ENCODE assay signal across 22 cellular contexts in the genomic region with DNA sequence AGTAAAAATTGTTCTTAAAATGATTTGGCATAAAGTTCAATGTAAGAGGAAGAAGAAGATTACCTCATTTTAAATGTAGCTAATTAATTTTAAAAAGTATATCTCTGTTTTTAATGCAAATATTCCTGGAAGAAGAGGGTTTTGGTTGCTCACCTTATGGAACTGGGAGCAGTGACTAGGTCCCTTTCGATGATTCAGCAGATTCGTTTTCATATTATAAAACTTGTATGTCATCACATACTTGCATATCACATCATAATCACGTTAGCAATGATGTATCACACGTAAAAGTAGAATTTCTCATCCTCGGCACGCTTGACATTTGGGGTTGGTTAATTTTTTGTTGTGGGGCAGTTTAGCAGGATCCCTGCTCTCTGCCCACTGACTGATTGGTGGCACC. TPM values are rescaled to one million over a fixed set of nuclear protein-coding genes. Genes with fewer than 3 reads are reported as not detected.
"Had no signal": no experiment of that assay in that cellular context is flagged by ENCODE, and none has a peak within 500 bp of the region (broad histone marks: within the 10 kb centered on the region; RNA-seq: fewer than 3 reads in every experiment).

No MANE protein-coding gene starts in this region.

- H3K4me3 ChIP-seq: dorsolateral prefrontal cortex, heart left ventricle, lung, sigmoid colon, skin epidermis, thoracic aorta, transverse colon had no signal

- DNase-seq: cortex of kidney; dorsolateral prefrontal cortex; effector CD8-positive, alpha-beta T cell; heart left ventricle; hippocampal formation; left colon; left ventricle myocardium superior; mesendoderm; naive B cell; sigmoid colon; stimulated activated CD4-positive, alpha-beta T cell treated with anti-CD3 and anti-CD28 coated beads, Interleukin-2, amount 100 ng/mL, for 24 hours; stimulated activated CD4-positive, alpha-beta T cell treated with anti-CD3 and anti-CD28 coated beads, Interleukin-4, amount 100 ng/mL, for 4 hours; stimulated activated naive B cell treated with anti-CD40 and anti-IgM and Interleukin-4, amounts not matched to agents 10 μg/mL and 1 μg/mL and 100 μg/mL, for 72 hours; stimulated activated naive CD8-positive, alpha-beta T cell treated with anti-CD3 and anti-CD28 coated beads, Interleukin-15, amount 100 ng/mL, for 72 hours; substantia nigra; transverse colon had no signal

- H3K27me3 ChIP-seq: dorsolateral prefrontal cortex, heart left ventricle, neutrophil, sigmoid colon, transverse colon had no signal

- H3K4me1 ChIP-seq: sigmoid colon, transverse colon had no signal

- H3K4me1 Mint-ChIP-seq: stimulated activated naive CD8-positive, alpha-beta T cell treated with anti-CD3 and anti-CD28 coated beads, Interleukin-15, amount 100 ng/mL, for 72 hours had no signal

- H3K27ac Mint-ChIP-seq: stimulated activated naive B cell treated with anti-CD40 and anti-IgM and Interleukin-4, amounts not matched to agents 10 μg/mL and 1 μg/mL and 100 μg/mL, for 72 hours; stimulated activated naive CD8-positive, alpha-beta T cell treated with anti-CD3 and anti-CD28 coated beads, Interleukin-15, amount 100 ng/mL, for 72 hours had no signal

- ATAC-seq: heart left ventricle; left colon; left ventricle myocardium superior; stimulated activated naive B cell treated with anti-CD40 and anti-IgM and Interleukin-4, amounts not matched to agents 10 μg/mL and 1 μg/mL and 100 μg/mL, for 72 hours; stimulated activated naive CD8-positive, alpha-beta T cell treated with anti-CD3 and anti-CD28 coated beads, Interleukin-15, amount 100 ng/mL, for 72 hours had no signal

- H3K4me3 Mint-ChIP-seq: stimulated activated naive B cell treated with anti-CD40 and anti-IgM and Interleukin-4, amounts not matched to agents 10 μg/mL and 1 μg/mL and 100 μg/mL, for 72 hours; stimulated activated naive CD8-positive, alpha-beta T cell treated with anti-CD3 and anti-CD28 coated beads, Interleukin-15, amount 100 ng/mL, for 72 hours had no signal

- H3K9me3 ChIP-seq: heart left ventricle, neutrophil, sigmoid colon, thoracic aorta, transverse colon had no signal

- H3K27ac ChIP-seq: dorsolateral prefrontal cortex, heart left ventricle, neutrophil, sigmoid colon, skin epidermis, thoracic aorta, transverse colon had no signal

- H3K27me3 Mint-ChIP-seq: naive B cell; stimulated activated naive B cell treated with anti-CD40 and anti-IgM and Interleukin-4, amounts not matched to agents 10 μg/mL and 1 μg/mL and 100 μg/mL, for 72 hours; stimulated activated naive CD8-positive, alpha-beta T cell treated with anti-CD3 and anti-CD28 coated beads, Interleukin-15, amount 100 ng/mL, for 72 hours had no signal

- H3K9me3 Mint-ChIP-seq: stimulated activated naive B cell treated with anti-CD40 and anti-IgM and Interleukin-4, amounts not matched to agents 10 μg/mL and 1 μg/mL and 100 μg/mL, for 72 hours; stimulated activated naive CD8-positive, alpha-beta T cell treated with anti-CD3 and anti-CD28 coated beads, Interleukin-15, amount 100 ng/mL, for 72 hours had no signal

- FAIRE-seq: frontal cortex had no signal

RNA-seq across cellular contexts. Expression of a gene that starts 47.6 kb away (rescaled TPM):
- total RNA-seq: osteoblast had no signal
